Comparison of ENCODE assay signal across 15 cellular contexts in the genomic region with DNA sequence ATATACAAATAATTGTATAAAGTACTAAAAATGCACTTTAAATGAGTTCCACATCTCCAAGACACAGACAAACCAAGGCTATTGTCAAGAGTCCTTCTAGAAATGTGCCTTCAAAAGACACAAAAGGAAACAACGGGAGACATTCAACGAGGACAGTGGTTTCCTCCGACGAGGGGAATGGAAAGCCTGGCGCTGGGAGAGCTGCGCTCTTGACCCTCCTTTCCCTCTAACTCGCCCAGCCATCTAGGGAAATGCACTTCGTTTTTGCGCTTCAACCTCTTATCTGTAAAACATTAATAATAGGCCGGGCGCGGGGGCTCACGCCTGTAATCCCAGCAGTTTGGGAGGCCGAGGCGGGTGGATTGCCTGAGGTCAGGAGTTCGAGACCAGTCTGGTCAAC. TPM values are rescaled to one million over a fixed set of nuclear protein-coding genes. Genes with fewer than 3 reads are reported as not detected.
"Had no signal": no experiment of that assay in that cellular context is flagged by ENCODE, and none has a peak within 500 bp of the region (broad histone marks: within the 10 kb centered on the region; RNA-seq: fewer than 3 reads in every experiment).

No MANE protein-coding gene starts in this region.

- H3K27me3 Mint-ChIP-seq: activated CD4-positive, alpha-beta T cell treated with anti-CD3 and anti-CD28 coated beads, Interleukin-2, amount 10 ng/mL, durations not matched to agents 24 days and 14 days had no signal

- ATAC-seq: left colon, natural killer cell had no signal

- H3K27ac Mint-ChIP-seq: activated CD4-positive, alpha-beta T cell treated with anti-CD3 and anti-CD28 coated beads, Interleukin-2, amount 10 ng/mL, durations not matched to agents 24 days and 14 days; activated T-helper 1 cell treated with anti-CD3 and anti-CD28 coated beads, Interleukin-12 subunit alpha, Interleukin-12 subunit beta, Interleukin-2, Interleukin-4 antibody, amounts not matched to agents 30 ng/mL and 10 ng/mL and 1 ng/mL, durations not matched to agents 14 hours and 24 hours and 36 hours; natural killer cell; T-helper 1 cell treated with Interleukin-12 subunit alpha and Interleukin-12 subunit beta and Interleukin-4 antibody, amounts not matched to agents 30 μg/mL and 1 μg/mL, for 36 hours had no signal

- H3K36me3 ChIP-seq: esophagus muscularis mucosa, thyroid gland had no signal

- H3K36me3 Mint-ChIP-seq: natural killer cell had no signal

- H3K9ac ChIP-seq: parathyroid adenoma had no signal

- H3K4me3 Mint-ChIP-seq: activated CD4-positive, alpha-beta T cell treated with anti-CD3 and anti-CD28 coated beads, Interleukin-2, amount 10 ng/mL, durations not matched to agents 24 days and 14 days; activated T-helper 1 cell treated with anti-CD3 and anti-CD28 coated beads, Interleukin-12 subunit alpha, Interleukin-12 subunit beta, Interleukin-2, Interleukin-4 antibody, amounts not matched to agents 30 ng/mL and 10 ng/mL and 1 ng/mL, durations not matched to agents 14 hours and 24 hours and 36 hours; natural killer cell; T-helper 1 cell treated with Interleukin-12 subunit alpha and Interleukin-12 subunit beta and Interleukin-4 antibody, amounts not matched to agents 30 μg/mL and 1 μg/mL, for 36 hours had no signal

- H3K9me3 ChIP-seq: esophagus muscularis mucosa, thyroid gland had no signal

- DNase-seq: activated CD4-positive, alpha-beta T cell treated with anti-CD3 and anti-CD28 coated beads, Interleukin-2, amount 10 ng/mL, durations not matched to agents 24 days and 14 days; activated naive CD4-positive, alpha-beta T cell; aorta; dorsolateral prefrontal cortex; head of caudate nucleus; left colon; natural killer cell; thyroid gland had no signal

- H3K4me3 ChIP-seq: dorsolateral prefrontal cortex, esophagus muscularis mucosa, lung, skin epidermis, thyroid gland had no signal

- H3K4me1 Mint-ChIP-seq: activated CD4-positive, alpha-beta T cell treated with anti-CD3 and anti-CD28 coated beads, Interleukin-2, amount 10 ng/mL, durations not matched to agents 24 days and 14 days; natural killer cell had no signal

- H3K4me1 ChIP-seq: esophagus muscularis mucosa, parathyroid adenoma, thyroid gland had no signal

- H2AFZ ChIP-seq: parathyroid adenoma had no signal

- H3K79me2 ChIP-seq: parathyroid adenoma had no signal

- H3K27me3 ChIP-seq: esophagus muscularis mucosa, thyroid gland had no signal

- H3K27ac ChIP-seq: dorsolateral prefrontal cortex, esophagus muscularis mucosa, parathyroid adenoma, skin epidermis, thyroid gland had no signal

RNA-seq across cellular contexts. Expression of gene ZFP42, which starts 37.0 kb away (rescaled TPM):
- total RNA-seq: activated CD4-positive, alpha-beta T cell treated with anti-CD3 and anti-CD28 coated beads, Interleukin-2, amount 10 ng/mL, durations not matched to agents 24 days and 14 days; aorta; dorsolateral prefrontal cortex; esophagus muscularis mucosa; left colon; mononuclear cell; natural killer cell; thyroid gland had no signal
- polyA plus RNA-seq: aorta had no signal
